ENCODE assay signal across 8 cellular contexts in genomic region chr17:74379495-74380085, GRCh38. TPM values are rescaled to one million over a fixed set of nuclear protein-coding genes. Genes with fewer than 3 reads are reported as not detected.
DNase-seq lines count a peak whose midpoint lies in the region; ATAC-seq, FAIRE-seq and TF ChIP-seq lines count a peak whose summit lies in the region.

No MANE protein-coding gene starts in this region.

- no peaks in the 10 kb centered on the region for H3K9me3 ChIP-seq in pancreas
- no peaks in the 10 kb centered on the region for H3K9me3 ChIP-seq in thoracic aorta

- no peak overlapping the region for H3K4me3 ChIP-seq in NB4 (ENCODE audit: low read depth, low read length)
- H3K4me3 ChIP-seq in pancreas, result no peak overlapping the region
- H3K4me3 ChIP-seq in thoracic aorta, result peak overlapping the region; percentile 63

- TF ChIP-seq CTCF in NB4 (IDR thresholded peaks at IDR 0.05; ENCODE audit: low read depth, low read length) (peak; percentile 72), pancreas (IDR thresholded peaks at IDR 0.05) (peak; percentile 85 to 94 (median 92)), thoracic aorta (IDR thresholded peaks at IDR 0.05) (peak; percentile 99)

- intact Hi-C loops in Right ventricle myocardium superior (cut with DNase I), result loop anchor here (1.0 kb wide), 1 partner anchor 78 kb away; no protein-coding TSS in a partner anchor
- intact Hi-C loops in pancreas (cut with DNase I), result loop anchor here in 2 of 3 donors (2.0 kb wide), 1 partner anchor 77 kb away; no protein-coding TSS in a partner anchor

- peak; percentile 68 for ATAC-seq in SK-N-SH treated with all-trans-retinoic acid at 6 μM for 48 hours
- ATAC-seq in activated naive CD4-positive, alpha-beta T cell treated with anti-CD3 and anti-CD28 coated beads, Interleukin-2, amount 50 U/mL, for 72 hours, result peak; percentile 91 to 97
- ATAC-seq in Right ventricle myocardium superior (ENCODE audit: poor library complexity), result peak; percentile 96
- peak; percentile 90 to 96 (median 94) for ATAC-seq in pancreas
- ATAC-seq in thoracic aorta (ENCODE audit: insufficient number of reproducible peaks, low FRiP score, low read depth), result peak; percentile 87

- no peak overlapping the region for H3K27ac Mint-ChIP-seq in activated naive CD4-positive, alpha-beta T cell treated with anti-CD3 and anti-CD28 coated beads, Interleukin-2, amount 50 U/mL, for 72 hours

- H3K36me3 Mint-ChIP-seq in activated naive CD4-positive, alpha-beta T cell treated with anti-CD3 and anti-CD28 coated beads, Interleukin-2, amount 50 U/mL, for 72 hours, result no peaks in the 10 kb centered on the region

- H3K9me3 Mint-ChIP-seq in activated naive CD4-positive, alpha-beta T cell treated with anti-CD3 and anti-CD28 coated beads, Interleukin-2, amount 50 U/mL, for 72 hours, result no peaks in the 10 kb centered on the region

- TF ChIP-seq POLR2A in NB4 (IDR thresholded peaks at IDR 0.05; ENCODE audit: extremely low read depth, insufficient read length), result no peak

- H3K27ac ChIP-seq in pancreas (no peak overlapping the region), thoracic aorta (peak overlapping the region; percentile 7 to 53)

- peak; percentile 91 for DNase-seq in AG08395 (ENCODE audit: low spot score)
- DNase-seq in GM19238 (ENCODE audit: insufficient read length, low spot score), result peak; percentile 89
- peak; percentile 90 for DNase-seq in NB4 (ENCODE audit: low read depth)
- peak; percentile 79 to 99 for DNase-seq in activated naive CD4-positive, alpha-beta T cell treated with anti-CD3 and anti-CD28 coated beads, Interleukin-2, amount 50 U/mL, for 72 hours (ENCODE audit: low spot score in 2 of 2)
- DNase-seq in Right ventricle myocardium superior, result peak; percentile 96
- peak; percentile 85 to 100 (median 94) for DNase-seq in pancreas
- DNase-seq in thoracic aorta (ENCODE audit: low spot score), result peak; percentile 90

- no peak for FAIRE-seq in pancreas (lab: Jason Lieb, UNC)

- H3K27me3 ChIP-seq in pancreas, result no peaks in the 10 kb centered on the region
- H3K27me3 ChIP-seq in thoracic aorta (replicated peaks; ENCODE audit: insufficient read depth), result no peaks in the 10 kb centered on the region

- H3K36me3 ChIP-seq in pancreas (no peaks in the 10 kb centered on the region), thoracic aorta (no peaks in the 10 kb centered on the region)

- 19 to 21% methylated on average over 20 of the region's 20 CpGs for WGBS in pancreas, 2 donors

- H3K4me1 ChIP-seq in pancreas (peaks cover 9 to 12% (median 9%) of the 10 kb centered on the region in 3 donors), thoracic aorta (ENCODE audit: control insufficient read depth in 1 of 2, low read depth in 2 of 2) (peaks cover 10 to 24% of the 10 kb centered on the region in 2 donors)

TF ChIP-seq in SK-N-SH treated with all-trans-retinoic acid at 6 μM for 48 hours, 23 proteins besides CTCF, POLR2A, EP300 and RAD21:
- TF ChIP-seq CREB5 (CRISPR knock-in tag; IDR thresholded peaks at IDR 0.05; ENCODE audit: low read depth) (no peak), SNAI2 (CRISPR knock-in tag; IDR thresholded peaks at IDR 0.05) (no peak), CSRNP3 (CRISPR knock-in tag; IDR thresholded peaks at IDR 0.05) (no peak), ARNTL (CRISPR knock-in tag; IDR thresholded peaks at IDR 0.05; ENCODE audit: borderline replicate concordance, low read depth) (no peak), PPARA (CRISPR knock-in tag; IDR thresholded peaks at IDR 0.05; ENCODE audit: borderline replicate concordance) (no peak), ZNF8 (CRISPR knock-in tag; IDR thresholded peaks at IDR 0.05) (no peak), GLIS3 (CRISPR knock-in tag; IDR thresholded peaks at IDR 0.05) (no peak), RARB (CRISPR knock-in tag; IDR thresholded peaks at IDR 0.05) (no peak), POU6F1 (CRISPR knock-in tag; IDR thresholded peaks at IDR 0.05; ENCODE audit: borderline replicate concordance, low read depth) (no peak)

RNA-seq across cellular contexts. Expression of gene GPR142, which starts 12.3 kb away (rescaled TPM):
- not detected for total RNA-seq in activated naive CD4-positive, alpha-beta T cell treated with anti-CD3 and anti-CD28 coated beads, Interleukin-2, amount 50 U/mL, for 72 hours
- total RNA-seq in Right ventricle myocardium superior (not detected), pancreas (under 1 TPM; 0.22 to 0.86 (median 0.43) TPM), thoracic aorta (not detected)
- polyA plus RNA-seq in pancreas, result 1 to 10 TPM in 1 of 2 donors, under 1 TPM in 1; 0.61 to 2.8 TPM

RNA-seq across cellular contexts. Expression of gene BTBD17, which starts 17.9 kb away (rescaled TPM):
- not detected for total RNA-seq in activated naive CD4-positive, alpha-beta T cell treated with anti-CD3 and anti-CD28 coated beads, Interleukin-2, amount 50 U/mL, for 72 hours
- total RNA-seq in Right ventricle myocardium superior, result not detected
- under 1 TPM; 0.08 to 0.22 (median 0.15) TPM for total RNA-seq in pancreas
- polyA plus RNA-seq in pancreas, result 1 to 10 TPM in 1 of 2 donors, under 1 TPM in 1; 0.19 to 1.7 TPM
- not detected for total RNA-seq in thoracic aorta

RNA-seq across cellular contexts. Expression of gene GPRC5C, which starts 52.3 kb away (rescaled TPM):
- total RNA-seq in activated naive CD4-positive, alpha-beta T cell treated with anti-CD3 and anti-CD28 coated beads, Interleukin-2, amount 50 U/mL, for 72 hours, result 1 to 10 TPM in 1 of 2 donors, not detected in 1; 2.3 TPM
- 30.5 TPM for total RNA-seq in Right ventricle myocardium superior
- 100 to 1,000 TPM in 1 of 6 donors, 10 to 100 TPM in 5; 38.2 to 106 (median 49.9) TPM for total RNA-seq in pancreas
- polyA plus RNA-seq in pancreas, result 10 to 100 TPM; 40.4 to 68.0 TPM
- 10 to 100 TPM; 56.0 to 67.0 TPM for total RNA-seq in thoracic aorta

RNA-seq across cellular contexts. Expression of gene KIF19, which starts 53.6 kb away (rescaled TPM):
- total RNA-seq in activated naive CD4-positive, alpha-beta T cell treated with anti-CD3 and anti-CD28 coated beads, Interleukin-2, amount 50 U/mL, for 72 hours, result under 1 TPM in 1 of 2 donors, not detected in 1; 0.08 TPM
- 0.22 TPM for total RNA-seq in Right ventricle myocardium superior
- total RNA-seq in pancreas, result 1 to 10 TPM in 1 of 6 donors, under 1 TPM in 5; 0.22 to 1.0 (median 0.49) TPM
- polyA plus RNA-seq in pancreas, result 10 to 100 TPM in 1 of 2 donors, 1 to 10 TPM in 1; 5.7 to 13.5 TPM
- total RNA-seq in thoracic aorta, result under 1 TPM; 0.56 to 0.95 TPM

Comparison
In these comparisons a context has a peak if more than half of its experiments do, and no peak if none do; other contexts are left out.
1. H3K27ac ChIP-seq: peak in thoracic aorta (2 of 2); none in pancreas (0 of 4).
2. Peak in every context shown above with its lines, with median percentiles within 50 percentile points of each other: DNase-seq, CTCF ChIP-seq and ATAC-seq.